ENCODE assay signal across 8 cellular contexts in genomic region chr10:134743-135600, GRCh38. TPM values are rescaled to one million over a fixed set of nuclear protein-coding genes. Genes with fewer than 3 reads are reported as not detected.
A peak's percentile ranks its signal among the peaks of the same experiment; 100 is the strongest.
DNase-seq lines count a peak whose midpoint lies in the region; ATAC-seq and TF ChIP-seq lines count a peak whose summit lies in the region.

Gene ZMYND11, plus strand, starts transcription at chr10:135455. Its CDS starts 44,558 bp downstream, at chr10:180013.

- peak; percentile 44 for ATAC-seq in GM21825 (IDR thresholded peaks at IDR 0.05; ENCODE audit: unreplicated experiment)
- peak; percentile 84 to 85 for ATAC-seq in lower lobe of right lung

- H3K9me3 Mint-ChIP-seq in activated CD4-positive, alpha-beta memory T cell treated with anti-CD3 and anti-CD28 coated beads for 36 hours, result no peaks in the 10 kb centered on the region

- CTCF ChIA-PET in activated CD4-positive, alpha-beta memory T cell treated with anti-CD3 and anti-CD28 coated beads for 36 hours (lab: Charles Lee), result no interaction called here

- H3K27me3 ChIP-seq in duodenal mucosa (ENCODE audit: control insufficient read depth in 1 of 2, insufficient read depth in 2 of 2, low read length in 2 of 2) (no peaks in the 10 kb centered on the region), lower lobe of right lung (ENCODE audit: low read depth) (no peaks in the 10 kb centered on the region)

- H3K36me3 Mint-ChIP-seq in activated CD4-positive, alpha-beta memory T cell treated with anti-CD3 and anti-CD28 coated beads for 36 hours, result no peaks in the 10 kb centered on the region

- peaks cover 24% of the 10 kb centered on the region for H3K4me1 Mint-ChIP-seq in activated CD4-positive, alpha-beta memory T cell treated with anti-CD3 and anti-CD28 coated beads for 36 hours (ENCODE audit: low read depth)

- H3K27ac ChIP-seq in duodenal mucosa (ENCODE audit: low read depth, low read length), result peak within 1 kb of the TSS; percentile 91
- peak within 1 kb of the TSS; percentile 96 for H3K27ac ChIP-seq in lower lobe of right lung

- peak within 1 kb of the TSS; percentile 90 for H3K27ac Mint-ChIP-seq in activated CD4-positive, alpha-beta memory T cell treated with anti-CD3 and anti-CD28 coated beads for 36 hours

- H3K4me3 ChIP-seq in GM12864 (ENCODE audit: low read depth, low read length) (peak within 1 kb of the TSS; percentile 62), duodenal mucosa (ENCODE audit: low read depth in 1 of 2, low read length in 2 of 2) (peak within 1 kb of the TSS; percentile 92 to 93), lower lobe of right lung (peak within 1 kb of the TSS; percentile 85)

- peak within 1 kb of the TSS; percentile 73 to 93 for H3K9ac ChIP-seq in duodenal mucosa (ENCODE audit: low read depth in 1 of 2, low read length in 2 of 2)

- TF ChIP-seq CTCF in GM12864 (IDR thresholded peaks at IDR 0.05; ENCODE audit: low read depth, low read length, missing control alignments), result peak; percentile 20
- TF ChIP-seq CTCF in lower lobe of right lung (IDR thresholded peaks at IDR 0.05), result no peak

- H3K4me3 Mint-ChIP-seq in activated CD4-positive, alpha-beta memory T cell treated with anti-CD3 and anti-CD28 coated beads for 36 hours, result peak within 1 kb of the TSS; percentile 79

- DNase-seq in GM12864 (ENCODE audit: low read depth) (no peak), LoVo (ENCODE audit: low spot score) (peak; percentile 37), lower lobe of right lung (peak; percentile 76), middle frontal gyrus (ENCODE audit: extremely low spot score, low spot score) (no peak)
- peak; percentile 68 for DNase-seq in activated CD4-positive, alpha-beta memory T cell treated with anti-CD3 and anti-CD28 coated beads for 36 hours
- peak; percentile 42 to 46 (median 45) for DNase-seq in stimulated activated CD4-positive, alpha-beta T cell treated with anti-CD3 and anti-CD28 coated beads, TNF-alpha, amount 100 ng/mL, for 4 hours (ENCODE audit: low read depth in 3 of 3)

- H3K9me3 ChIP-seq in duodenal mucosa (ENCODE audit: control insufficient read depth in 1 of 2, low read length in 2 of 2), result no peaks in the 10 kb centered on the region
- H3K9me3 ChIP-seq in lower lobe of right lung, result no peaks in the 10 kb centered on the region

- POLR2A ChIA-PET in activated CD4-positive, alpha-beta memory T cell treated with anti-CD3 and anti-CD28 coated beads for 36 hours (lab: Charles Lee), result interaction anchor here (0.9 to 1.0 kb wide), 2 partner anchors 10 to 300 kb away, joined by 3 read pairs; no protein-coding TSS in a partner anchor

- H3K4me1 ChIP-seq in duodenal mucosa (ENCODE audit: control insufficient read depth in 1 of 2, insufficient read depth in 2 of 2, low read length in 2 of 2) (peaks cover 16 to 21% of the 10 kb centered on the region in 2 donors), lower lobe of right lung (peaks cover 39% of the 10 kb centered on the region)

- no peaks in the 10 kb centered on the region for H3K36me3 ChIP-seq in duodenal mucosa (ENCODE audit: control insufficient read depth in 1 of 2, insufficient read depth in 2 of 2, low read length in 2 of 2)
- no peaks in the 10 kb centered on the region for H3K36me3 ChIP-seq in lower lobe of right lung

- intact Hi-C loops in activated CD4-positive, alpha-beta memory T cell treated with anti-CD3 and anti-CD28 coated beads for 36 hours (cut with micrococcal nuclease), result loop anchor here (5.0 kb wide), 1 partner anchor 67 kb away; no protein-coding TSS in a partner anchor
- intact Hi-C loops in lower lobe of right lung (cut with DNase I), result no loop called here

- H3K27me3 Mint-ChIP-seq in activated CD4-positive, alpha-beta memory T cell treated with anti-CD3 and anti-CD28 coated beads for 36 hours, result no peaks in the 10 kb centered on the region

RNA-seq across cellular contexts. Expression of gene ZMYND11, which starts in this region (rescaled TPM):
- 10 to 100 TPM; 15.9 to 19.4 TPM for total RNA-seq in activated CD4-positive, alpha-beta memory T cell treated with anti-CD3 and anti-CD28 coated beads for 36 hours
- total RNA-seq in lower lobe of right lung, result 68.9 TPM

Comparison
In these comparisons a context has a peak if more than half of its experiments do, and no peak if none do; other contexts are left out.
1. DNase-seq: peak in LoVo (single experiment), activated CD4-positive, alpha-beta memory T cell treated with anti-CD3 and anti-CD28 coated beads for 36 hours (single experiment), lower lobe of right lung (single experiment) and stimulated activated CD4-positive, alpha-beta T cell treated with anti-CD3 and anti-CD28 coated beads, TNF-alpha, amount 100 ng/mL, for 4 hours (3 of 3); none in GM12864 (single experiment) and middle frontal gyrus (single experiment).
2. Peak in every context shown above with its lines, with median percentiles within 50 percentile points of each other: H3K4me3 ChIP-seq.